Comparison of ENCODE assay signal across 1 cellular context in genomic region chr22:46377566-46378498, GRCh38.
TF ChIP-seq lines count a peak whose summit lies in the region.

No MANE protein-coding gene starts in this region.

TF ChIP-seq in HepG2, 621 proteins besides CTCF, POLR2A, EP300 and RAD21 (continued from another document and continues in another):
- TF ChIP-seq MED13 (CRISPR knock-in tag; IDR thresholded peaks at IDR 0.05) (peak; percentile 67; the same call in 1 of the 2 replicates), HNF1B (CRISPR knock-in tag; IDR thresholded peaks at IDR 0.05) (peak; percentile 93), YEATS2 (CRISPR knock-in tag; IDR thresholded peaks at IDR 0.05; ENCODE audit: borderline replicate concordance) (peak; percentile 53; the same call in 1 of the 2 replicates), TOPORS (CRISPR knock-in tag; IDR thresholded peaks at IDR 0.05) (peak; percentile 51; the same call in 1 of the 2 replicates), ZNF281 (CRISPR knock-in tag; IDR thresholded peaks at IDR 0.05; ENCODE audit: borderline replicate concordance) (peak; percentile 67; the same call in 1 of the 2 replicates), ATF4 (CRISPR knock-in tag; IDR thresholded peaks at IDR 0.05) (no peak), ZNF841 (CRISPR knock-in tag; IDR thresholded peaks at IDR 0.05; ENCODE audit: borderline replicate concordance) (no peak), ZNF460 (CRISPR knock-in tag; IDR thresholded peaks at IDR 0.05; ENCODE audit: borderline replicate concordance) (no peak), ZNF713 (CRISPR knock-in tag; IDR thresholded peaks at IDR 0.05) (0 out of 2 replicates have a peak, but pooled peaks have one; percentile 36), ELF1 (CRISPR knock-in tag; IDR thresholded peaks at IDR 0.05) (0 out of 2 replicates have a peak, but pooled peaks have one; percentile 23), ZNF251 (CRISPR knock-in tag; IDR thresholded peaks at IDR 0.05) (no peak), RXRB (CRISPR knock-in tag; IDR thresholded peaks at IDR 0.05; ENCODE audit: borderline replicate concordance) (peak; percentile 91), ZNF224 (CRISPR knock-in tag; IDR thresholded peaks at IDR 0.05) (no peak), MXD3 (CRISPR knock-in tag; IDR thresholded peaks at IDR 0.05) (peak; percentile 29), SIX4 (CRISPR knock-in tag; IDR thresholded peaks at IDR 0.05) (peak; percentile 72), KLF15 (CRISPR knock-in tag; IDR thresholded peaks at IDR 0.05; ENCODE audit: borderline replicate concordance) (no peak), ZNF710 (CRISPR knock-in tag; IDR thresholded peaks at IDR 0.05; ENCODE audit: borderline replicate concordance) (no peak), ZNF788 (CRISPR knock-in tag; IDR thresholded peaks at IDR 0.05; ENCODE audit: borderline replicate concordance) (peak; percentile 93; the same call in 1 of the 2 replicates), ETV6 (CRISPR knock-in tag; conservative IDR thresholded peaks at IDR 0.05) (no peak), TEF (CRISPR knock-in tag; IDR thresholded peaks at IDR 0.05) (no peak), TBX3 (IDR thresholded peaks at IDR 0.05; ENCODE audit: borderline replicate concordance) (peak; percentile 41; the same call in 1 of the 2 replicates), RAD51 (IDR thresholded peaks at IDR 0.05; ENCODE audit: borderline replicate concordance) (no peak), AGO2 (optimal IDR thresholded peaks at IDR 0.05; ENCODE audit: low read depth, low read length) (peak; percentile 3), ZBTB3 (CRISPR knock-in tag; IDR thresholded peaks at IDR 0.05; ENCODE audit: borderline replicate concordance, low read depth) (no peak), MAX (IDR thresholded peaks at IDR 0.05) (peak; percentile 77), ZNF792 (CRISPR knock-in tag; IDR thresholded peaks at IDR 0.05) (peak; percentile 62; the same call in 1 of the 2 replicates), NFE2L1 (CRISPR knock-in tag; IDR thresholded peaks at IDR 0.05; ENCODE audit: borderline replicate concordance) (0 out of 2 replicates have a peak, but pooled peaks have one; percentile 3), PTBP1 (IDR thresholded peaks at IDR 0.05; ENCODE audit: low read depth, low read length, poor library complexity, severe bottlenecking) (peak; percentile 69), KMT2B (CRISPR knock-in tag; IDR thresholded peaks at IDR 0.05) (no peak), MTA1 (CRISPR knock-in tag; IDR thresholded peaks at IDR 0.05; ENCODE audit: borderline replicate concordance) (peak; percentile 87), ZKSCAN1 (IDR thresholded peaks at IDR 0.05; ENCODE audit: low read length) (no peak), SMARCE1 (IDR thresholded peaks at IDR 0.05; ENCODE audit: borderline replicate concordance) (no peak), ZNF275 (CRISPR knock-in tag; IDR thresholded peaks at IDR 0.05; ENCODE audit: borderline replicate concordance) (peak; percentile 77; the same call in 1 of the 2 replicates), GFI1 (CRISPR knock-in tag; IDR thresholded peaks at IDR 0.05; ENCODE audit: borderline replicate concordance) (peak; percentile 93), THAP8 (CRISPR knock-in tag; IDR thresholded peaks at IDR 0.05; ENCODE audit: borderline replicate concordance) (no peak), HNRNPK (IDR thresholded peaks at IDR 0.05; ENCODE audit: low read depth, low read length, poor library complexity, severe bottlenecking) (no peak), SYNCRIP (IDR thresholded peaks at IDR 0.05; ENCODE audit: insufficient read depth, low read depth, low read length) (no peak), E2F5 (CRISPR knock-in tag; conservative IDR thresholded peaks at IDR 0.05) (no peak), LBX2 (CRISPR knock-in tag; IDR thresholded peaks at IDR 0.05; ENCODE audit: borderline replicate concordance) (no peak), THAP9 (CRISPR knock-in tag; IDR thresholded peaks at IDR 0.05; ENCODE audit: borderline replicate concordance) (peak; percentile 66; the same call in 1 of the 2 replicates), SMARCC2 (IDR thresholded peaks at IDR 0.05) (no peak), ZNF562 (CRISPR knock-in tag; IDR thresholded peaks at IDR 0.05; ENCODE audit: borderline replicate concordance) (no peak), ZNF773 (CRISPR knock-in tag; IDR thresholded peaks at IDR 0.05; ENCODE audit: borderline replicate concordance) (no peak), ZNF138 (CRISPR knock-in tag; IDR thresholded peaks at IDR 0.05; ENCODE audit: low read depth) (no peak), ASH2L (IDR thresholded peaks at IDR 0.05; ENCODE audit: insufficient read length, low read depth, low read length) (peak; percentile 98), ZNF180 (CRISPR knock-in tag; IDR thresholded peaks at IDR 0.05; ENCODE audit: borderline replicate concordance, low read depth) (no peak), RFXAP (CRISPR knock-in tag; IDR thresholded peaks at IDR 0.05; ENCODE audit: borderline replicate concordance) (no peak; the same call in 1 of the 2 replicates), FOXK1 (CRISPR knock-in tag; IDR thresholded peaks at IDR 0.05; ENCODE audit: borderline replicate concordance, low read depth) (peak; percentile 61; the same call in 1 of the 2 replicates), ZNF550 (CRISPR knock-in tag; IDR thresholded peaks at IDR 0.05; ENCODE audit: borderline replicate concordance) (no peak), ZNF205 (CRISPR knock-in tag; IDR thresholded peaks at IDR 0.05) (peak; percentile 37; the same call in 1 of the 2 replicates), SALL1 (CRISPR knock-in tag; IDR thresholded peaks at IDR 0.05) (peak; percentile 83)
